11 cellular contexts compared by ENCODE assay signal in the genomic region with DNA sequence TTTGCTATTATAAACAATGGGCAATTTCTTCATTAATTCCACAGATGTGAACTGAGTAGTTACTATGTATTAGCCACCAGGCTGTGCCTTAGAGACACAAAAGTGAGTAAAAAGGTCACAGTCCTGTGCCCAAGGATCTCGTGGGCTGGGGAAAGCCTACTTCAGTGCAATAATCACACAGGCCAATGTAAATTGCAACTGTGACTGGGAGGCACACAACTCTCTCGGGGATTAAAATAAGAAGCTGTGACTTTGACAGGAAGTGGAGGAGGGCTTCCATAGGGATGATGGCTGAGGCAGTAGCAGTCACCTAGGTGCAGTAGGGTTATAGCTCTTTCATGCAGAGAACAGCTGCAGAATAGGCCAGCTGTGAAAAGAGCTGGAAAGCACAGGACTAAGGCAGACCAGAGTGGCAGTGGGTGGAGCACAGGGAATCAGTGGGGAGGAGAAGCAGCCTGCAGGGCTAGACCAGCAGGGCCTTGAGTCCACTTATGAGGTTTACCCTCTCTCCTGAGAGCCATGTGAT.
A peak's percentile ranks its signal among the peaks of the same experiment; 100 is the strongest.
DNase-seq lines count a peak whose midpoint lies in the region; ATAC-seq lines count a peak whose summit lies in the region.
"Had no signal": no experiment of that assay in that cellular context is flagged by ENCODE, and none has a peak within 500 bp of the region (broad histone marks: within the 10 kb centered on the region; RNA-seq: fewer than 3 reads in every experiment).

No MANE protein-coding gene starts in this region.

- no peaks in the 10 kb centered on the region for H3K36me3 ChIP-seq in SK-N-MC (ENCODE audit: insufficient read depth, low read length)
- H3K36me3 ChIP-seq: heart left ventricle had no signal

- no peak overlapping the region for H3K9ac ChIP-seq in SK-N-MC (ENCODE audit: insufficient read length)

- H3K27ac ChIP-seq in SK-N-MC (peak overlapping the region; percentile 43; the same call in 1 of the 2 replicates), substantia nigra (ENCODE audit: low read depth, low read length, poor library complexity, severe bottlenecking) (no peak overlapping the region)
- H3K27ac ChIP-seq: heart left ventricle, psoas muscle had no signal

- DNase-seq in D341Med (ENCODE audit: low spot score) (peak; percentile 34), SK-N-MC (ENCODE audit: low read depth, low spot score) (peak; percentile 10), left colon (no peak), DMS153 treated with DMSO at 0.1 percent for 48 hours (lab: John Stamatoyannopoulos, UW; ENCODE audit: unreplicated experiment) (no peak), NCI-H1930 (lab: John Stamatoyannopoulos, UW) (no peak), substantia nigra (lab: John Stamatoyannopoulos, UW) (no peak)
- DNase-seq: heart left ventricle, psoas muscle, T-helper 9 cell had no signal

- no peaks in the 10 kb centered on the region for H3K9me3 ChIP-seq in SK-N-MC (ENCODE audit: low read depth, low read length)
- H3K9me3 ChIP-seq: psoas muscle had no signal

- intact Hi-C loops in left colon (cut with DNase I, micrococcal nuclease): no loop called here

- H3K4me3 ChIP-seq in SK-N-MC: no peak overlapping the region
- H3K4me3 ChIP-seq: heart left ventricle, psoas muscle had no signal

- peak; percentile 48 for ATAC-seq in GM21423 (IDR thresholded peaks at IDR 0.05; ENCODE audit: unreplicated experiment)
- ATAC-seq in left colon: peak; percentile 78
- no peak for ATAC-seq in HG02970 (IDR thresholded peaks at IDR 0.05; ENCODE audit: low FRiP score, unreplicated experiment)
- ATAC-seq: psoas muscle had no signal

Comparison
In these comparisons a context has a peak if more than half of its experiments do, and no peak if none do; other contexts are left out.
1. DNase-seq: peak in D341Med (single experiment) and SK-N-MC (single experiment); none in left colon (0 of 2), DMS153 treated with DMSO at 0.1 percent for 48 hours (single experiment), NCI-H1930 (0 of 2) and substantia nigra (0 of 49).